8 cellular contexts compared by ENCODE assay signal in genomic region chr6:73732845-73733675, GRCh38. TPM values are rescaled to one million over a fixed set of nuclear protein-coding genes. Genes with fewer than 3 reads are reported as not detected.
A peak's percentile ranks its signal among the peaks of the same experiment; 100 is the strongest.
DNase-seq lines count a peak whose midpoint lies in the region; ATAC-seq and TF ChIP-seq lines count a peak whose summit lies in the region.

No MANE protein-coding gene starts in this region.

- no peak overlapping the region for H3K4me3 ChIP-seq in parathyroid adenoma (ENCODE audit: low read depth, low read length)
- no peak overlapping the region for H3K4me3 ChIP-seq in transverse colon

- TF ChIP-seq POLR2A in transverse colon (IDR thresholded peaks at IDR 0.05): no peak

- POLR2A ChIA-PET in RWPE1 (lab: Yijun Ruan, JAX; ENCODE audit: low non-redundant PET): no interaction called here

- H3K9me3 ChIP-seq in parathyroid adenoma (ENCODE audit: control insufficient read depth, low read length) (no peaks in the 10 kb centered on the region), transverse colon (no peaks in the 10 kb centered on the region)

- TF ChIP-seq CTCF in RWPE1 (conservative IDR thresholded peaks at IDR 0.05; ENCODE audit: low read depth): peak; percentile 89
- peak; percentile 92 for TF ChIP-seq CTCF in foreskin keratinocyte (conservative IDR thresholded peaks at IDR 0.05)
- peak; percentile 96 for TF ChIP-seq CTCF in parathyroid adenoma (IDR thresholded peaks at IDR 0.05)
- peak; percentile 79 to 92 (median 88) for TF ChIP-seq CTCF in transverse colon (IDR thresholded peaks at IDR 0.05)

- peak; percentile 83 for DNase-seq in Daoy (ENCODE audit: low read depth)
- peak; percentile 14 for DNase-seq in HuH-7.5 (ENCODE audit: low spot score)
- peak; percentile 64 for DNase-seq in RWPE1 (ENCODE audit: low spot score)
- peak; percentile 23 to 44 for DNase-seq in activated T-helper 1 cell treated with anti-CD3 and anti-CD28 coated beads, Interleukin-2, amount 50 U/mL, for 16 hours (ENCODE audit: low read depth in 1 of 2, low spot score in 1 of 2)
- peak; percentile 20 to 37 for DNase-seq in foreskin keratinocyte
- peak; percentile 62 for DNase-seq in transverse colon

- no peak overlapping the region for H3K9ac ChIP-seq in parathyroid adenoma

- ATAC-seq in GM21528 (IDR thresholded peaks at IDR 0.05; ENCODE audit: low FRiP score, unreplicated experiment): peak; percentile 73
- peak; percentile 89 for ATAC-seq in foreskin keratinocyte

- H3K36me3 ChIP-seq in parathyroid adenoma (ENCODE audit: control insufficient read depth, insufficient read depth, low read length): no peaks in the 10 kb centered on the region
- H3K36me3 ChIP-seq in transverse colon: no peaks in the 10 kb centered on the region

- in situ Hi-C loops in transverse colon (cut with MboI; ENCODE audit: low pct_ligation_motif_present in 1 of 4, low pct_unique_long_range_greater_than_20kb in 1 of 4, low sequenced_read_pairs in 3 of 4): loop anchor here (5.0 to 25.0 kb wide), 4 partner anchors 51 to 1479 kb away; partner anchors contain the start of gene COL12A1 (in 2 of the 4)

- WGBS in transverse colon (ENCODE audit: low coverage in 1 of 2), 2 donors: 63 to 97% methylated on average over 5 to 6 of the region's 6 CpGs

- H3K27ac ChIP-seq in RWPE1: no peak overlapping the region
- H3K27ac ChIP-seq in foreskin keratinocyte: no peak overlapping the region
- H3K27ac ChIP-seq in parathyroid adenoma: peak overlapping the region; percentile 57
- H3K27ac ChIP-seq in transverse colon: no peak overlapping the region

- CTCF ChIA-PET in RWPE1 (lab: Yijun Ruan, JAX): interaction anchor here (0.6 to 2.4 kb wide), 17 partner anchors 21 to 1256 kb away, joined by 3 to 29 read pairs (median 3); partner anchors contain the start of gene SLC17A5

- TF ChIP-seq EP300 in transverse colon (IDR thresholded peaks at IDR 0.05; ENCODE audit: low read depth): no peak

- H3K4me1 ChIP-seq in foreskin keratinocyte: no peaks in the 10 kb centered on the region
- H3K4me1 ChIP-seq in parathyroid adenoma: peaks cover 21% of the 10 kb centered on the region
- H3K4me1 ChIP-seq in transverse colon: peaks cover 0 to 7% (median 0%) of the 10 kb centered on the region in 4 donors

- H3K79me2 ChIP-seq in parathyroid adenoma: peaks cover 32% of the 10 kb centered on the region

- no peaks in the 10 kb centered on the region for H3K27me3 ChIP-seq in foreskin keratinocyte
- no peaks in the 10 kb centered on the region for H3K27me3 ChIP-seq in parathyroid adenoma (ENCODE audit: control insufficient read depth, insufficient read depth, low read length)
- no peaks in the 10 kb centered on the region for H3K27me3 ChIP-seq in transverse colon

- H3K4me2 ChIP-seq in parathyroid adenoma (ENCODE audit: low read length): no peak overlapping the region

- peak overlapping the region; percentile 5 for H2AFZ ChIP-seq in parathyroid adenoma

- intact Hi-C loops in transverse colon (cut with DNase I; ENCODE audit: low total_unique reads): loop anchor here (5.0 kb wide), 1 partner anchor 56 kb away; no protein-coding TSS in a partner anchor

RNA-seq across cellular contexts. Expression of gene CD109, which starts 37.1 kb away (rescaled TPM):
- total RNA-seq in Daoy (2014; rRNA removed; shearing (Covaris generic)): 34.0 and 36.6 TPM in 2 replicates
- total RNA-seq in foreskin keratinocyte (42.4 and 47.8 TPM in 2 replicates), transverse colon (1 to 10 TPM; 1.9 to 7.4 (median 4.8) TPM)
- 7.8 and 10.2 TPM in 2 replicates for polyA plus RNA-seq in foreskin keratinocyte

Comparison
In these comparisons a context has a peak if more than half of its experiments do, and no peak if none do; other contexts are left out.
1. DNase-seq: peak in every context shown above with its lines; median percentile 83 in Daoy; 64 in RWPE1; 62 in transverse colon; 34 in activated T-helper 1 cell treated with anti-CD3 and anti-CD28 coated beads, Interleukin-2, amount 50 U/mL, for 16 hours; 28 in foreskin keratinocyte; 14 in HuH-7.5.